ENCODE assay signal across 8 cellular contexts in the genomic region with DNA sequence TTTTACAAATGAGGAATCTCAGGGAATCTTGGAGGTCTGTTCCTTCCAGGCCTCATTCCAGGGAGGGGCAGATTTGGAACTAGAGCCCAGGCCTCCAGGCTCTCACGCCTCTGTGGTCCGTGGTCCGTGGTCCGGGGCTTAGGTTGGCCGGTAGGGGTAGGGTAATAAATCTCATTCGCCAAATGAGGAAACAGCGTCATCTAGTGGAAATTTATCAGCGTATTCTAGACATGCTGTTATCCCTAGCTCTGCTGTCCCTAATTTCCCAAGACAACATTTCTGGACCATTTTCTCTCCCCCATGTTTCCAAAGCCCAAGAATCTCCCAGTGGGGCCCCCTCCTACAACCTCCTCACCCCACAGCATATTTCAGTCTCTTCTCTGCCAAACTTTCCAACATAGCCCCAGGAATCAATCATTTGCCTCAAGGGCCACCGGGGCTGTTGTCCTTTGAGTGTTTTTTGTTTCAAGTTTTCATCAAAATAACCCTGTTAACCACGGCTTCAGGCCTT.
DNase-seq lines count a peak whose midpoint lies in the region; ATAC-seq and TF ChIP-seq lines count a peak whose summit lies in the region.

No MANE protein-coding gene starts in this region.

- peak overlapping the region in 1 of 2 donors; percentile 9 for H3K27ac ChIP-seq in liver (ENCODE audit: low read depth in 1 of 2, low read length in 2 of 2)

- TF ChIP-seq CTCF in GM13977 (IDR thresholded peaks at IDR 0.05; ENCODE audit: extremely low read depth, insufficient read depth, missing control alignments) (peak; percentile 78), liver (IDR thresholded peaks at IDR 0.05; ENCODE audit: low read depth, low read length, missing input control) (peak; percentile 99)

- peak overlapping the region in 1 of 2 donors; percentile 18 for H3K9ac ChIP-seq in liver (ENCODE audit: low read depth in 1 of 2, low read length in 2 of 2)

- H3K4me3 ChIP-seq in liver (ENCODE audit: low read depth in 1 of 3, low read length in 3 of 3), result no peak overlapping the region

- no peaks in the 10 kb centered on the region for H3K27me3 ChIP-seq in liver (ENCODE audit: control insufficient read depth in 4 of 4, insufficient read depth in 4 of 4, low read length in 3 of 4)

- no peaks in the 10 kb centered on the region for H3K36me3 ChIP-seq in liver (ENCODE audit: control insufficient read depth in 4 of 4, insufficient read depth in 3 of 4, low read depth in 1 of 4, low read length in 3 of 4)

- in situ Hi-C loops in GM13977 (cut with MboI; ENCODE audit: low pct_unique_long_range_greater_than_20kb, low sequenced_read_pairs, unreplicated experiment), result no loop called here

- H3K27me3 Mint-ChIP-seq in T-helper 17 cell, result peaks cover 14% of the 10 kb centered on the region
- no peaks in the 10 kb centered on the region for H3K27me3 Mint-ChIP-seq in stimulated activated memory B cell treated with anti-CD40 and anti-IgM and Interleukin-4, amounts not matched to agents 10 μg/mL and 1 μg/mL and 100 μg/mL, for 72 hours

- peaks cover 0 to 15% (median 7%) of the 10 kb centered on the region in 4 donors for H3K4me1 ChIP-seq in liver (ENCODE audit: control insufficient read depth in 4 of 4, insufficient read depth in 4 of 4, low read length in 3 of 4)

- ATAC-seq in HG02970 (IDR thresholded peaks at IDR 0.05; ENCODE audit: low FRiP score, unreplicated experiment), result peak; percentile 67
- peak; percentile 81 for ATAC-seq in T-helper 17 cell
- ATAC-seq in stimulated activated memory B cell treated with anti-CD40 and anti-IgM and Interleukin-4, amounts not matched to agents 10 μg/mL and 1 μg/mL and 100 μg/mL, for 72 hours, result peak; percentile 83

- 10% methylated on average over 10 of the region's 10 CpGs for WGBS in liver

- H3K9me3 ChIP-seq in T-helper 17 cell (ENCODE audit: control insufficient read depth, low read length, poor library complexity, severe bottlenecking) (no peaks in the 10 kb centered on the region), liver (ENCODE audit: control insufficient read depth in 4 of 4, low read length in 3 of 4) (no peaks in the 10 kb centered on the region)

- peak; percentile 81 for DNase-seq in AG08395 (ENCODE audit: low spot score)
- DNase-seq in GM13977 (ENCODE audit: low spot score), result peak; percentile 63
- DNase-seq in NCI-H1694 treated with DMSO at 0.1 percent for 48 hours (lab: John Stamatoyannopoulos, UW), result peak; percentile 61
- no peak for DNase-seq in T-helper 17 cell
- peak; percentile 90 for DNase-seq in dedifferentiated amniotic fluid mesenchymal stem cell (ENCODE audit: extremely low spot score)

- H3K4me3 Mint-ChIP-seq in T-helper 17 cell, result no peak overlapping the region
- H3K4me3 Mint-ChIP-seq in stimulated activated memory B cell treated with anti-CD40 and anti-IgM and Interleukin-4, amounts not matched to agents 10 μg/mL and 1 μg/mL and 100 μg/mL, for 72 hours, result no peak overlapping the region

- peaks cover 2% of the 10 kb centered on the region for H3K9me3 Mint-ChIP-seq in stimulated activated memory B cell treated with anti-CD40 and anti-IgM and Interleukin-4, amounts not matched to agents 10 μg/mL and 1 μg/mL and 100 μg/mL, for 72 hours

- H3K27ac Mint-ChIP-seq in T-helper 17 cell, result no peak overlapping the region
- no peak overlapping the region for H3K27ac Mint-ChIP-seq in stimulated activated memory B cell treated with anti-CD40 and anti-IgM and Interleukin-4, amounts not matched to agents 10 μg/mL and 1 μg/mL and 100 μg/mL, for 72 hours

- H3K4me1 Mint-ChIP-seq in T-helper 17 cell, result peaks cover 4% of the 10 kb centered on the region
- H3K4me1 Mint-ChIP-seq in stimulated activated memory B cell treated with anti-CD40 and anti-IgM and Interleukin-4, amounts not matched to agents 10 μg/mL and 1 μg/mL and 100 μg/mL, for 72 hours, result peaks cover 8% of the 10 kb centered on the region

- TF ChIP-seq RAD21 in liver (IDR thresholded peaks at IDR 0.05), result peak; percentile 95 to 98

- H3K36me3 Mint-ChIP-seq in T-helper 17 cell (ENCODE audit: low read depth), result no peaks in the 10 kb centered on the region
- no peaks in the 10 kb centered on the region for H3K36me3 Mint-ChIP-seq in stimulated activated memory B cell treated with anti-CD40 and anti-IgM and Interleukin-4, amounts not matched to agents 10 μg/mL and 1 μg/mL and 100 μg/mL, for 72 hours

TF ChIP-seq in liver, 16 proteins besides CTCF, POLR2A, EP300 and RAD21:
- TF ChIP-seq SP1 (IDR thresholded peaks at IDR 0.05) (no peak), TAF1 (conservative IDR thresholded peaks at IDR 0.05) (no peak), EGR1 (IDR thresholded peaks at IDR 0.05; ENCODE audit: low read depth in 2 of 2) (no peak), REST (IDR thresholded peaks at IDR 0.05) (peak; percentile 15), HNF4G (IDR thresholded peaks at IDR 0.05) (no peak), RXRA (IDR thresholded peaks at IDR 0.05) (peak in 1 of 2 donors; percentile 20), HNF4A (conservative IDR thresholded peaks at IDR 0.05) (peak in 1 of 2 donors; percentile 52), YY1 (IDR thresholded peaks at IDR 0.05) (no peak), JUND (IDR thresholded peaks at IDR 0.05) (no peak), FOXA1 (IDR thresholded peaks at IDR 0.05) (no peak)
- TF ChIP-seq, protein P1, sequence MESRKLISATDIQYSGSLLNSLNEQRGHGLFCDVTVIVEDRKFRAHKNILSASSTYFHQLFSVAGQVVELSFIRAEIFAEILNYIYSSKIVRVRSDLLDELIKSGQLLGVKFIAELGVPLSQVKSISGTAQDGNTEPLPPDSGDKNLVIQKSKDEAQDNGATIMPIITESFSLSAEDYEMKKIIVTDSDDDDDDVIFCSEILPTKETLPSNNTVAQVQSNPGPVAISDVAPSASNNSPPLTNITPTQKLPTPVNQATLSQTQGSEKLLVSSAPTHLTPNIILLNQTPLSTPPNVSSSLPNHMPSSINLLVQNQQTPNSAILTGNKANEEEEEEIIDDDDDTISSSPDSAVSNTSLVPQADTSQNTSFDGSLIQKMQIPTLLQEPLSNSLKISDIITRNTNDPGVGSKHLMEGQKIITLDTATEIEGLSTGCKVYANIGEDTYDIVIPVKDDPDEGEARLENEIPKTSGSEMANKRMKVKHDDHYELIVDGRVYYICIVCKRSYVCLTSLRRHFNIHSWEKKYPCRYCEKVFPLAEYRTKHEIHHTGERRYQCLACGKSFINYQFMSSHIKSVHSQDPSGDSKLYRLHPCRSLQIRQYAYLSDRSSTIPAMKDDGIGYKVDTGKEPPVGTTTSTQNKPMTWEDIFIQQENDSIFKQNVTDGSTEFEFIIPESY (IDR thresholded peaks at IDR 0.05), result no peak

Comparison
In these comparisons a context has a peak if more than half of its experiments do, and no peak if none do; other contexts are left out.
1. DNase-seq: peak in AG08395 (single experiment), GM13977 (single experiment), NCI-H1694 treated with DMSO at 0.1 percent for 48 hours (single experiment) and dedifferentiated amniotic fluid mesenchymal stem cell (single experiment); none in T-helper 17 cell (0 of 3).
2. Peak in every context shown above with its lines, with median percentiles within 50 percentile points of each other: ATAC-seq.